Comparison of ENCODE assay signal across 14 cellular contexts in genomic region chr21:14097881-14098499, GRCh38.
"Had no signal": no experiment of that assay in that cellular context is flagged by ENCODE, and none has a peak within 500 bp of the region (broad histone marks: within the 10 kb centered on the region; RNA-seq: fewer than 3 reads in every experiment).

No MANE protein-coding gene starts in this region.

- H3K4me3 Mint-ChIP-seq: endodermal cell; naive thymus-derived CD4-positive, alpha-beta T cell; stimulated activated effector memory CD8-positive, alpha-beta T cell treated with anti-CD3 and anti-CD28 coated beads, Interleukin-12 subunit alpha, Interleukin-12 subunit beta, amount 100 ng/mL, for 72 hours had no signal

- H3K4me3 ChIP-seq: coronary artery, heart left ventricle, thoracic aorta, transverse colon had no signal

- H3K27ac ChIP-seq: coronary artery, heart left ventricle, thoracic aorta, transverse colon had no signal

- H3K27me3 Mint-ChIP-seq: naive thymus-derived CD4-positive, alpha-beta T cell had no signal

- DNase-seq: effector CD4-positive, alpha-beta T cell; endodermal cell; heart left ventricle; hippocampal formation; mammary epithelial cell; naive thymus-derived CD4-positive, alpha-beta T cell; posterior cingulate gyrus; stimulated activated CD4-positive, alpha-beta T cell treated with anti-CD3 and anti-CD28 coated beads, Interleukin-4, amount 100 ng/mL, for 1 hour; stimulated activated CD8-positive, alpha-beta memory T cell treated with anti-CD3 and anti-CD28 coated beads, Interleukin-4, amount 100 ng/mL, for 48 hours; stimulated activated naive CD8-positive, alpha-beta T cell treated with anti-CD3 and anti-CD28 coated beads, Interleukin-15, Interleukin-2, amounts not matched to agents 100 U/mL and 50 U/mL, for 24 hours; transverse colon had no signal

- H3K4me1 Mint-ChIP-seq: naive thymus-derived CD4-positive, alpha-beta T cell; stimulated activated effector memory CD8-positive, alpha-beta T cell treated with anti-CD3 and anti-CD28 coated beads, Interleukin-12 subunit alpha, Interleukin-12 subunit beta, amount 100 ng/mL, for 72 hours had no signal

- H3K4me1 ChIP-seq: heart left ventricle, transverse colon had no signal

- H3K9me3 ChIP-seq: heart left ventricle, thoracic aorta, transverse colon had no signal

- H3K36me3 Mint-ChIP-seq: stimulated activated effector memory CD8-positive, alpha-beta T cell treated with anti-CD3 and anti-CD28 coated beads, Interleukin-12 subunit alpha, Interleukin-12 subunit beta, amount 100 ng/mL, for 72 hours had no signal

- H3K27ac Mint-ChIP-seq: endodermal cell; naive thymus-derived CD4-positive, alpha-beta T cell; stimulated activated effector memory CD8-positive, alpha-beta T cell treated with anti-CD3 and anti-CD28 coated beads, Interleukin-12 subunit alpha, Interleukin-12 subunit beta, amount 100 ng/mL, for 72 hours had no signal

- H3K27me3 ChIP-seq: heart left ventricle, transverse colon had no signal

- ATAC-seq: heart left ventricle; naive thymus-derived CD4-positive, alpha-beta T cell; stimulated activated effector memory CD8-positive, alpha-beta T cell treated with anti-CD3 and anti-CD28 coated beads, Interleukin-12 subunit alpha, Interleukin-12 subunit beta, amount 100 ng/mL, for 72 hours; stimulated activated naive CD8-positive, alpha-beta T cell treated with anti-CD3 and anti-CD28 coated beads, Interleukin-15, Interleukin-2, amounts not matched to agents 100 U/mL and 50 U/mL, for 24 hours had no signal

- H3K36me3 ChIP-seq: heart left ventricle, thoracic aorta, transverse colon had no signal
